In genomic region chr18:37481058-37481457, GRCh38 we compare ENCODE assay signal across 17 cellular contexts.
"Had no signal": no experiment of that assay in that cellular context is flagged by ENCODE, and none has a peak within 500 bp of the region (broad histone marks: within the 10 kb centered on the region; RNA-seq: fewer than 3 reads in every experiment).

No MANE protein-coding gene starts in this region.

- DNase-seq: activated B cell treated with CpG ODN at 0.5 μM for 24 hours; activated CD4-positive, alpha-beta T cell treated with anti-CD3 and anti-CD28 coated beads, Interleukin-2, amount 10 ng/mL, durations not matched to agents 24 days and 14 days; activated naive CD4-positive, alpha-beta T cell treated with anti-CD3 and anti-CD28 coated beads for 36 hours; central memory CD4-positive, alpha-beta T cell; cortex of kidney; effector CD8-positive, alpha-beta T cell; immature natural killer cell; left lung; mesenchymal stem cell; ovary; stimulated activated CD4-positive, alpha-beta T cell treated with anti-CD3 and anti-CD28 coated beads, Interleukin-4, amount 100 ng/mL, for 24 hours; stimulated activated naive CD8-positive, alpha-beta T cell treated with anti-CD3 and anti-CD28 coated beads, Interleukin-15, amount 100 ng/mL, for 72 hours; T-helper 1 cell; testis had no signal

- H3K4me1 Mint-ChIP-seq: activated CD4-positive, alpha-beta T cell treated with anti-CD3 and anti-CD28 coated beads, Interleukin-2, amount 10 ng/mL, durations not matched to agents 24 days and 14 days; immature natural killer cell had no signal

- H3K27ac Mint-ChIP-seq: activated B cell treated with CpG ODN at 0.5 μM for 24 hours; activated CD4-positive, alpha-beta T cell treated with anti-CD3 and anti-CD28 coated beads, Interleukin-2, amount 10 ng/mL, durations not matched to agents 24 days and 14 days; activated naive CD4-positive, alpha-beta T cell treated with anti-CD3 and anti-CD28 coated beads for 36 hours; activated T-helper 1 cell treated with anti-CD3 and anti-CD28 coated beads, Interleukin-12 subunit alpha, Interleukin-12 subunit beta, Interleukin-2, Interleukin-4 antibody, amounts not matched to agents 30 ng/mL and 10 ng/mL and 1 ng/mL, durations not matched to agents 14 hours and 24 hours and 36 hours; immature natural killer cell; nephron; stimulated activated naive CD8-positive, alpha-beta T cell treated with anti-CD3 and anti-CD28 coated beads, Interleukin-15, amount 100 ng/mL, for 72 hours had no signal

- H3K9me3 ChIP-seq: left lung, ovary, testis had no signal

- H3K4me3 ChIP-seq: left lung, ovary, testis had no signal

- H3K27me3 ChIP-seq: ovary, testis had no signal

- H3K4me3 Mint-ChIP-seq: activated B cell treated with CpG ODN at 0.5 μM for 24 hours; activated CD4-positive, alpha-beta T cell treated with anti-CD3 and anti-CD28 coated beads, Interleukin-2, amount 10 ng/mL, durations not matched to agents 24 days and 14 days; activated naive CD4-positive, alpha-beta T cell treated with anti-CD3 and anti-CD28 coated beads for 36 hours; activated T-helper 1 cell treated with anti-CD3 and anti-CD28 coated beads, Interleukin-12 subunit alpha, Interleukin-12 subunit beta, Interleukin-2, Interleukin-4 antibody, amounts not matched to agents 30 ng/mL and 10 ng/mL and 1 ng/mL, durations not matched to agents 14 hours and 24 hours and 36 hours; immature natural killer cell; nephron; stimulated activated naive CD8-positive, alpha-beta T cell treated with anti-CD3 and anti-CD28 coated beads, Interleukin-15, amount 100 ng/mL, for 72 hours had no signal

- H3K9me3 Mint-ChIP-seq: activated B cell treated with CpG ODN at 0.5 μM for 24 hours; activated naive CD4-positive, alpha-beta T cell treated with anti-CD3 and anti-CD28 coated beads for 36 hours; activated T-helper 1 cell treated with anti-CD3 and anti-CD28 coated beads, Interleukin-12 subunit alpha, Interleukin-12 subunit beta, Interleukin-2, Interleukin-4 antibody, amounts not matched to agents 30 ng/mL and 10 ng/mL and 1 ng/mL, durations not matched to agents 14 hours and 24 hours and 36 hours; nephron; stimulated activated naive CD8-positive, alpha-beta T cell treated with anti-CD3 and anti-CD28 coated beads, Interleukin-15, amount 100 ng/mL, for 72 hours had no signal

- H3K36me3 ChIP-seq: left lung, ovary had no signal

- H3K27ac ChIP-seq: epithelial cell of prostate, left lung, ovary, testis had no signal
